8 cellular contexts compared by ENCODE assay signal in the genomic region with DNA sequence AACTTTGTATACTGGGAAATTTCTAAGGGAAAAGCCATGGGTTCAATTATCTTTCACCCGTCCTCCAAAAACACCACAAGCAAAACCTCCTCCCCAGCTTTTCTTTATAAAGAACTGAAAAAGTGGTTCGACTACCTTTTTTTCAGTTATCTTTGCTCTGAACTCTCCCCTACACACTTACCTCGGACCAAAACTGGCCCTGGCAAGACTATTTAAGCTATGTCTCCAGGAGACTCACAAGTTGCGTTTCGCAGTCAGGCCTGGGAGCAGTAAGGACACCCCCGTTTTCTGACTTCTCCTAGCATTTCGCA. TPM values are rescaled to one million over a fixed set of nuclear protein-coding genes. Genes with fewer than 3 reads are reported as not detected.
DNase-seq lines count a peak whose midpoint lies in the region; ATAC-seq and TF ChIP-seq lines count a peak whose summit lies in the region.

No MANE protein-coding gene starts in this region.

- peak overlapping the region; percentile 95 for H3K4me2 ChIP-seq in Karpas-422 (ENCODE audit: low read depth, low read length, poor library complexity, severe bottlenecking)

- H3K27me3 Mint-ChIP-seq in neural crest cell (ENCODE audit: low read depth): no peaks in the 10 kb centered on the region

- H3K9me3 Mint-ChIP-seq in neural crest cell: no peaks in the 10 kb centered on the region

- no peaks in the 10 kb centered on the region for H3K27me3 ChIP-seq in Karpas-422 (ENCODE audit: low read length)
- no peaks in the 10 kb centered on the region for H3K27me3 ChIP-seq in dorsolateral prefrontal cortex

- H3K9me3 ChIP-seq in Karpas-422 (ENCODE audit: low read length): no peaks in the 10 kb centered on the region

- H3K4me3 Mint-ChIP-seq in neural crest cell: peak overlapping the region; percentile 99

- peak; percentile 68 for DNase-seq in Karpas-422
- DNase-seq in dorsolateral prefrontal cortex: no peak
- DNase-seq in neural crest cell (ENCODE audit: low read depth, low spot score): no peak
- DNase-seq in posterior cingulate gyrus: no peak
- no peak for DNase-seq in GM10266 (ENCODE audit: extremely low spot score)

- no peak overlapping the region for H2AFZ ChIP-seq in Karpas-422 (ENCODE audit: low read length)

- H3K36me3 ChIP-seq in Karpas-422 (ENCODE audit: insufficient read depth, low read length): peaks cover 16% of the 10 kb centered on the region; the same call in 1 of the 2 replicates

- peaks cover 42% of the 10 kb centered on the region for H3K4me1 ChIP-seq in Karpas-422 (ENCODE audit: low read length)

- peak; percentile 5 for ATAC-seq in GM18517 (IDR thresholded peaks at IDR 0.05; ENCODE audit: unreplicated experiment)
- ATAC-seq in HG02852 (IDR thresholded peaks at IDR 0.05; ENCODE audit: unreplicated experiment): no peak
- no peak for ATAC-seq in HG03097 (IDR thresholded peaks at IDR 0.05; ENCODE audit: low FRiP score, unreplicated experiment)

- H3K79me2 ChIP-seq in Karpas-422 (ENCODE audit: low read length): peaks cover 94% of the 10 kb centered on the region

- H3K9me2 ChIP-seq in Karpas-422 (replicated peaks; ENCODE audit: insufficient read depth, low read length): no peaks in the 10 kb centered on the region

- peak overlapping the region; percentile 93 for H3K27ac Mint-ChIP-seq in neural crest cell (ENCODE audit: unreplicated experiment)

- no peaks in the 10 kb centered on the region for H3K36me3 Mint-ChIP-seq in neural crest cell (ENCODE audit: low read depth)

- TF ChIP-seq CTCF in dorsolateral prefrontal cortex (IDR thresholded peaks at IDR 0.05 in 54 of 56, conservative IDR thresholded peaks at IDR 0.05 in 2 of 56; ENCODE audit: low read depth in 1 of 56, partially characterized antibody in 56 of 56): no peak
- TF ChIP-seq CTCF in neural crest cell (conservative IDR thresholded peaks at IDR 0.05): no peak
- no peak for TF ChIP-seq CTCF in GM10266 (IDR thresholded peaks at IDR 0.05; ENCODE audit: control insufficient read depth, insufficient read depth, low read depth, missing control alignments)

- H3K27ac ChIP-seq in Karpas-422 (ENCODE audit: low read length) (peak overlapping the region; percentile 63), dorsolateral prefrontal cortex (peak overlapping the region in 56 of 59 donors; percentile 60 to 97 (median 90))

- H3K4me1 Mint-ChIP-seq in neural crest cell: peaks cover 43% of the 10 kb centered on the region

- intact Hi-C loops in dorsolateral prefrontal cortex (cut with DNase I) (loop anchor here (1.0 to 5.0 kb wide), 3 partner anchors 108 to 277 kb away; a partner anchor contains a TSS), posterior cingulate gyrus (cut with DNase I) (loop anchor here (1.0 to 10.0 kb wide), 4 partner anchors 108 to 1270 kb away; a partner anchor contains a TSS)

- peak overlapping the region; percentile 87 for H3K9ac ChIP-seq in Karpas-422 (ENCODE audit: low read length)

- H4K20me1 ChIP-seq in Karpas-422 (ENCODE audit: insufficient read depth, low read depth, low read length): peaks cover 13% of the 10 kb centered on the region

- H3K4me3 ChIP-seq in Karpas-422 (ENCODE audit: low read length) (peak overlapping the region; percentile 73), dorsolateral prefrontal cortex (peak overlapping the region; percentile 71 to 100 (median 96))

RNA-seq across cellular contexts. Expression of a gene that starts 0.6 kb away (rescaled TPM):
- total RNA-seq in Karpas-422 (2014; rRNA removed; shearing (Covaris generic); ENCODE audit: low replicate concordance): 50.7 and 65.5 TPM in 2 replicates
- total RNA-seq in dorsolateral prefrontal cortex (10 to 100 TPM; 32.1 to 97.9 (median 73.1) TPM), neural crest cell (92.8 and 94.0 TPM in 2 replicates)

RNA-seq across cellular contexts. Expression of a gene that starts 15.3 kb away (rescaled TPM):
- total RNA-seq in Karpas-422 (2014; rRNA removed; shearing (Covaris generic); ENCODE audit: low replicate concordance): 27.0 and 33.0 TPM in 2 replicates
- total RNA-seq in dorsolateral prefrontal cortex: 10 to 100 TPM; 42.1 to 70.2 (median 52.5) TPM
- total RNA-seq in neural crest cell: 21.3 and 21.7 TPM in 2 replicates
